In the genomic region with DNA sequence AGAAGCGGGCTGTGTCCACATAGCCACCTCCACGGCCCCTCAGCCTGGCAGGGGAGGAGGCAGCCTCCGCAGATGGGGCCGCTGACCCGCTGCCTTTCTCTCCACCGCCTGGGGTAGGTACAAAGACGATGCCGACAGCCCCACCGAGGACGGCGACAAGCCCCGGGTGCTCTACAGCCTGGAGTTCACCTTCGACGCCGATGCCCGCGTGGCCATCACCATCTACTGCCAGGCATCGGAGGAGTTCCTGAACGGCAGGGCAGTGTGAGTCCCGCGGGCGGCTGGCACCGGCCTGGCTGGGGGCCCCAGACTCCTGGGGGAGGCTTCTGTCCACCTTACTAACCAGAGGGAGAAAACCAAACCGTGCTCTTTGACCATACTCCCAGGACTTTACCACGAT, we compare ENCODE assay signal across 17 cellular contexts. TPM values are rescaled to one million over a fixed set of nuclear protein-coding genes. Genes with fewer than 3 reads are reported as not detected.
A peak's percentile ranks its signal among the peaks of the same experiment; 100 is the strongest.
DNase-seq lines count a peak whose midpoint lies in the region; ATAC-seq, FAIRE-seq and TF ChIP-seq lines count a peak whose summit lies in the region.
"Had no signal": no experiment of that assay in that cellular context is flagged by ENCODE, and none has a peak within 500 bp of the region (broad histone marks: within the 10 kb centered on the region; RNA-seq: fewer than 3 reads in every experiment).

No MANE protein-coding gene starts in this region.

- H3K27me3 ChIP-seq in K562 (ENCODE audit: control insufficient read depth in 2 of 2, insufficient read depth in 2 of 2, low read length in 2 of 2) (no peaks in the 10 kb centered on the region), HepG2 (ENCODE audit: control insufficient read depth in 1 of 2, insufficient read depth in 2 of 2, low read length in 2 of 2) (no peaks in the 10 kb centered on the region), spleen (replicated peaks in 1 of 7) (no peaks in the 10 kb centered on the region), breast epithelium (no peaks in the 10 kb centered on the region)
- H3K27me3 ChIP-seq: SJSA1 had no signal

- H3K9me3 ChIP-seq in A549 (no peaks in the 10 kb centered on the region), K562 (replicated peaks; ENCODE audit: control insufficient read depth, insufficient read depth, low read depth, low read length) (no peaks in the 10 kb centered on the region), HepG2 (ENCODE audit: low read length) (no peaks in the 10 kb centered on the region), spleen (no peaks in the 10 kb centered on the region), breast epithelium (no peaks in the 10 kb centered on the region)
- H3K9me3 ChIP-seq: SJSA1 had no signal

- CTCF ChIA-PET in A549 (lab: Yijun Ruan, JAX) (interaction anchor here (0.6 to 1.6 kb wide), 2 partner anchors 28 to 247 kb away, joined by 3 to 4 read pairs; partner anchors contain the start of gene MGRN1), K562 (lab: Yijun Ruan, JAX; ENCODE audit: low intra/inter-chr PET ratio) (no interaction called here), HepG2 (lab: Yijun Ruan, JAX; ENCODE audit: low intra/inter-chr PET ratio, low total read pairs) (no interaction called here)

- H3K4me2 ChIP-seq in A549, result peak overlapping the region; percentile 41
- H3K4me2 ChIP-seq in K562 (ENCODE audit: insufficient read depth, low read length), result no peak overlapping the region
- no peak overlapping the region for H3K4me2 ChIP-seq in HepG2 (ENCODE audit: low read depth, low read length)

- TF ChIP-seq CTCF in A549 (IDR thresholded peaks at IDR 0.05) (no peak), K562 (IDR thresholded peaks at IDR 0.05 in 2 of 3, conservative IDR thresholded peaks at IDR 0.05 in 1 of 3; ENCODE audit: insufficient read depth in 2 of 3, low read depth in 1 of 3, low read length in 3 of 3) (no peak), HepG2 (CRISPR knock-in tag; IDR thresholded peaks at IDR 0.05) (no peak), spleen (IDR thresholded peaks at IDR 0.05 in 8 of 11, conservative IDR thresholded peaks at IDR 0.05 in 3 of 11) (no peak), breast epithelium (IDR thresholded peaks at IDR 0.05) (no peak)

- 93% methylated on average over 16 of the region's 25 CpGs for WGBS in A549 (ENCODE audit: missing lambda C conversion rate)
- 90% methylated on average over 17 of the region's 25 CpGs for WGBS in K562 (ENCODE audit: insufficient coverage, low coverage, missing lambda C conversion rate)
- 95% methylated on average over 12 of the region's 25 CpGs for WGBS in HepG2 (ENCODE audit: low lambda C conversion rate)
- 89 to 97% (median 94%) methylated on average over 22 to 25 of the region's 25 CpGs for WGBS in spleen, 5 donors

- no peak overlapping the region for H3K4me3 ChIP-seq in A549
- H3K4me3 ChIP-seq in K562, result no peak overlapping the region
- H3K4me3 ChIP-seq in HepG2 (replicated peaks in 1 of 3; ENCODE audit: insufficient read depth in 1 of 3, low read depth in 2 of 3, low read length in 3 of 3), result no peak overlapping the region
- no peak overlapping the region for H3K4me3 ChIP-seq in spleen
- no peak overlapping the region for H3K4me3 ChIP-seq in breast epithelium
- H3K4me3 ChIP-seq: SJSA1 had no signal

- ATAC-seq in A549 (no peak), K562 (no peak), HepG2 (no peak), HG03025 (IDR thresholded peaks at IDR 0.05; ENCODE audit: low FRiP score, unreplicated experiment) (no peak)

- TF ChIP-seq EP300 in A549 (IDR thresholded peaks at IDR 0.05), result no peak
- no peak for TF ChIP-seq EP300 in K562 (IDR thresholded peaks at IDR 0.05; ENCODE audit: low read length)
- TF ChIP-seq EP300 in HepG2 (IDR thresholded peaks at IDR 0.05; ENCODE audit: low read depth in 2 of 2, low read length in 2 of 2), result no peak
- no peak for TF ChIP-seq EP300 in HepG2 (CRISPR knock-in tag; IDR thresholded peaks at IDR 0.05; ENCODE audit: borderline replicate concordance)

- H3K9ac ChIP-seq in K562 (ENCODE audit: insufficient read depth in 1 of 2, low read depth in 2 of 2, low read length in 2 of 2) (no peak overlapping the region), HepG2 (ENCODE audit: insufficient read depth, low read depth, low read length) (no peak overlapping the region)

- DNase-seq in A549 (ENCODE audit: low read depth in 1 of 2, low spot score in 1 of 2) (no peak), K562 (ENCODE audit: extremely low read depth in 1 of 4, low spot score in 3 of 4) (no peak), HepG2 (ENCODE audit: low spot score) (no peak), spleen (no peak), breast epithelium (ENCODE audit: low spot score in 2 of 2) (no peak), hypothalamus (lab: John Stamatoyannopoulos, UW) (no peak)
- DNase-seq in activated CD4-positive, alpha-beta T cell treated with anti-CD3 and anti-CD28 coated beads, Interleukin-2, amount 50 U/mL, for 1 hour, result no peak
- DNase-seq: 8988T, C1 segment of cervical spinal cord, EL, H7, NCI-H187, NCI-H446, NCI-H69, OCI-M1 had no signal

- POLR2A ChIA-PET in A549 (lab: Yijun Ruan, JAX), result no interaction called here
- POLR2A ChIA-PET in K562 (lab: Yijun Ruan, JAX), result no interaction called here
- POLR2A ChIA-PET in HepG2 (lab: Yijun Ruan, JAX), result interaction anchor here (1.0 to 1.4 kb wide), 2 partner anchors 36 to 38 kb away, joined by 3 read pairs; no protein-coding TSS in a partner anchor

- in situ Hi-C loops in K562 (cut with MboI) (no loop called here), HepG2 (cut with HindIII; ENCODE audit: extremely low pct_ligation_motif_present, low pct_unique_long_range_greater_than_20kb) (no loop called here)

- H3K4me1 ChIP-seq in A549, result peaks cover 32% of the 10 kb centered on the region
- peaks cover 0 to 21% of the 10 kb centered on the region in 2 experiments; a peak in 3 of 5 replicates for H3K4me1 ChIP-seq in K562 (replicated peaks in 1 of 2; ENCODE audit: control insufficient read depth in 2 of 2, insufficient read depth in 2 of 2, low read length in 2 of 2)
- peaks cover 52% of the 10 kb centered on the region for H3K4me1 ChIP-seq in HepG2 (ENCODE audit: insufficient read depth, low read length)
- H3K4me1 ChIP-seq in spleen, result peaks cover 0 to 69% (median 29%) of the 10 kb centered on the region in 6 donors
- H3K4me1 ChIP-seq in breast epithelium, result no peaks in the 10 kb centered on the region
- H3K4me1 ChIP-seq: SJSA1 had no signal

- intact Hi-C loops in K562 (cut with micrococcal nuclease) (no loop called here), HepG2 (cut with micrococcal nuclease; ENCODE audit: unreplicated experiment) (no loop called here), spleen (cut with DNase I; ENCODE audit: low total_unique reads) (no loop called here), breast epithelium (cut with DNase I; ENCODE audit: low total_unique reads) (no loop called here)

- TF ChIP-seq POLR2A in A549 (IDR thresholded peaks at IDR 0.05; ENCODE audit: low read length) (no peak), K562 (conservative IDR thresholded peaks at IDR 0.05) (no peak), HepG2 (IDR thresholded peaks at IDR 0.05; ENCODE audit: insufficient read depth in 1 of 2, low read depth in 2 of 2, low read length in 2 of 2) (no peak), spleen (IDR thresholded peaks at IDR 0.05) (no peak), breast epithelium (IDR thresholded peaks at IDR 0.05) (no peak)

- TF ChIP-seq RAD21 in A549 (conservative IDR thresholded peaks at IDR 0.05 in 1 of 2, IDR thresholded peaks at IDR 0.05 in 1 of 2) (no peak), K562 (CRISPR knock-in tag; conservative IDR thresholded peaks at IDR 0.05 in 1 of 2, IDR thresholded peaks at IDR 0.05 in 1 of 2) (no peak), HepG2 (CRISPR knock-in tag; IDR thresholded peaks at IDR 0.05) (no peak)

- no peaks in the 10 kb centered on the region for H3K9me1 ChIP-seq in K562 (ENCODE audit: control insufficient read depth, insufficient read depth, low read length)

- H3K79me2 ChIP-seq in K562 (ENCODE audit: control insufficient read depth, insufficient read depth, low read length), result peaks cover 12% of the 10 kb centered on the region
- H3K79me2 ChIP-seq in HepG2 (ENCODE audit: insufficient read depth, low read length), result peaks cover 11% of the 10 kb centered on the region

- BruUV-seq in K562 (replicated peaks; lab: Mats Ljungman, UMichigan) (no TSS peak), HepG2 (replicated peaks; lab: Mats Ljungman, UMichigan) (no TSS peak)

- H3K27ac ChIP-seq in A549, result peak overlapping the region; percentile 54 to 82; a peak in 5 of 6 replicates
- H3K27ac ChIP-seq in K562 (ENCODE audit: extremely low read depth, low read depth, low read length), result no peak overlapping the region
- peak overlapping the region; percentile 67 for H3K27ac ChIP-seq in HepG2 (ENCODE audit: extremely low read length, insufficient read depth, low read length)
- peak overlapping the region in 6 of 8 donors; percentile 32 to 90 (median 84) for H3K27ac ChIP-seq in spleen
- no peak overlapping the region for H3K27ac ChIP-seq in breast epithelium
- H3K27ac ChIP-seq: SJSA1 had no signal

- FAIRE-seq in A549 (lab: Jason Lieb, UNC) (no peak), K562 (lab: Jason Lieb, UNC) (no peak), HepG2 (lab: Jason Lieb, UNC) (no peak)

- no peaks in the 10 kb centered on the region for H4K20me1 ChIP-seq in K562 (replicated peaks; ENCODE audit: control insufficient read depth, insufficient read depth, low read length)
- no peaks in the 10 kb centered on the region for H4K20me1 ChIP-seq in HepG2 (ENCODE audit: insufficient read depth, low read length)

- H3K36me3 ChIP-seq in K562 (ENCODE audit: control insufficient read depth, insufficient read depth, low read length) (peaks cover 69% of the 10 kb centered on the region; the same call in 2 of the 3 replicates), HepG2 (replicated peaks in 1 of 2; ENCODE audit: control insufficient read depth in 1 of 2, insufficient read depth in 2 of 2, low read length in 2 of 2) (peaks cover 30 to 47% of the 10 kb centered on the region in 2 experiments; a peak in 4 of 5 replicates), spleen (peaks cover 0 to 88% (median 63%) of the 10 kb centered on the region in 6 donors), breast epithelium (no peaks in the 10 kb centered on the region)

- H2AFZ ChIP-seq in K562 (ENCODE audit: low read depth, low read length), result no peak overlapping the region
- no peak overlapping the region for H2AFZ ChIP-seq in HepG2 (ENCODE audit: low read length)

RNA-seq across cellular contexts. Expression of gene MGRN1, which starts 27.9 kb away (rescaled TPM):
- polyA plus RNA-seq in A549 (2011; rRNA removed) (4.3 and 8.2 TPM in 2 replicates), A549 (2017; fragmentation: RNase III; extraction: RNeasy Plus Mini Kit Qiagen cat#74134 plus additional on column Dnase treatment) (28.2 to 30.6 TPM (median 29.9 TPM) in 3 replicates), K562 (2011; rRNA removed) (2.7 and 5.0 TPM in 2 replicates), K562 (2014; fragmentation: Illumina TruSeq; extraction: Trizol) (8.5 and 17.4 TPM in 2 replicates), K562 (2014; fragmentation: Nextera tagmentation; extraction: Ambion mirVana) (under 1 TPM; 0.15 to 0.27 TPM), K562 (2014; rRNA removed) (11.2 and 13.0 TPM in 2 replicates), HepG2 (2011; rRNA removed) (11.6 and 12.6 TPM in 2 replicates), spleen (10 to 100 TPM in 1 of 3 donors, 1 to 10 TPM in 2; 7.6 to 26.9 (median 8.8) TPM)
- 13.8 and 18.5 TPM in 2 replicates for polyA plus RNA-seq in A549 (2012; cell fraction: cytosol; rRNA removed)
- polyA plus RNA-seq in A549 (2012; cell fraction: nucleus; rRNA removed), result 34.4 and 34.6 TPM in 2 replicates
- polyA minus RNA-seq in A549 (2011; rRNA and poly(A)+ RNA removed), result 10.7 and 16.5 TPM in 2 replicates
- total RNA-seq in K562 (2011; cell fraction: chromatin; rRNA removed; ENCODE audit: low replicate concordance), result 41.1 and 92.0 TPM in 2 replicates
- total RNA-seq in K562 (2011; cell fraction: nucleolus; rRNA removed), result 34.2 and 37.4 TPM in 2 replicates
- total RNA-seq in K562 (2011; cell fraction: nucleoplasm; rRNA removed), result 33.4 and 44.4 TPM in 2 replicates
- total RNA-seq in K562 (2014; rRNA removed) (11.6 and 15.7 TPM in 2 replicates), K562 (2014; rRNA removed; fragmentation: Illumina TruSeq; extraction: Trizol) (3.4 and 3.5 TPM in 2 replicates), K562 (2015; rRNA removed; fragmentation: Illumina TruSeq; extraction: Trizol) (6.0 and 6.8 TPM in 2 replicates), K562 (2021) (35.2 and 37.9 TPM in 2 replicates), HepG2 (2016; rRNA removed; fragmentation: Illumina TruSeq; extraction: Trizol) (11.9 and 14.8 TPM in 2 replicates), spleen (100 to 1,000 TPM in 1 of 7 donors, 10 to 100 TPM in 6; 65.6 to 132 (median 83.6) TPM), breast epithelium (10 to 100 TPM; 26.7 to 28.5 (median 27.9) TPM)
- 2.9 and 4.6 TPM in 2 replicates for polyA plus RNA-seq in K562 (2011; cell fraction: cytosol; rRNA removed)
- 15.2 and 25.7 TPM in 2 replicates for polyA plus RNA-seq in K562 (2011; cell fraction: nucleus; rRNA removed)
- polyA plus RNA-seq in K562 (2012), result 21.1 and 24.5 TPM in 2 replicates
- polyA minus RNA-seq in K562 (2011; rRNA and poly(A)+ RNA removed), result 5.9 and 6.1 TPM in 2 replicates
- polyA minus RNA-seq in K562 (2011; cell fraction: cytosol; rRNA and poly(A)+ RNA removed), result 14.1 and 21.3 TPM in 2 replicates
- 10.2 and 16.8 TPM in 2 replicates for polyA minus RNA-seq in K562 (2011; cell fraction: nucleus; rRNA and poly(A)+ RNA removed)
- total RNA-seq in HepG2 (2016; cell fraction: cytosol; rRNA removed; fragmentation: Illumina TruSeq; extraction: Trizol; ENCODE audit: low read depth), result 6.7 and 12.0 TPM in 2 replicates
- total RNA-seq in HepG2 (2016; cell fraction: insoluble cytoplasmic fraction; rRNA removed; fragmentation: Illumina TruSeq; extraction: Trizol), result 13.0 and 13.6 TPM in 2 replicates
- total RNA-seq in HepG2 (2016; cell fraction: membrane; rRNA removed; fragmentation: Illumina TruSeq; extraction: Trizol), result 14.0 and 16.7 TPM in 2 replicates
- total RNA-seq in HepG2 (2016; cell fraction: nucleus; rRNA removed; fragmentation: Illumina TruSeq; extraction: Trizol), result 17.0 and 22.2 TPM in 2 replicates
- polyA plus RNA-seq in HepG2 (2011; cell fraction: cytosol; rRNA removed), result 4.9 and 6.2 TPM in 2 replicates
- polyA plus RNA-seq in HepG2 (2011; cell fraction: nucleus; rRNA removed), result 87.1 and 98.5 TPM in 2 replicates
- 31.8 and 31.9 TPM in 2 replicates for polyA plus RNA-seq in HepG2 (2012)
- 3.9 and 4.3 TPM in 2 replicates for polyA plus RNA-seq in HepG2 (2016; cell fraction: cytosol; fragmentation: Illumina TruSeq; extraction: Trizol; ENCODE audit: low read depth)
- 22.5 and 31.3 TPM in 2 replicates for polyA plus RNA-seq in HepG2 (2016; cell fraction: insoluble cytoplasmic fraction; fragmentation: Illumina TruSeq; extraction: Trizol; ENCODE audit: low read depth)
- 11.4 and 11.5 TPM in 2 replicates for polyA plus RNA-seq in HepG2 (2016; cell fraction: membrane; fragmentation: Illumina TruSeq; extraction: Trizol; ENCODE audit: low read depth)
- polyA plus RNA-seq in HepG2 (2016; cell fraction: nucleus; fragmentation: Illumina TruSeq; extraction: Trizol; ENCODE audit: insufficient read depth, low read depth), result 54.4 and 55.4 TPM in 2 replicates
- polyA minus RNA-seq in HepG2 (2011; rRNA and poly(A)+ RNA removed; ENCODE audit: low replicate concordance), result 12.5 and 23.7 TPM in 2 replicates
- polyA minus RNA-seq in HepG2 (2011; cell fraction: cytosol; rRNA and poly(A)+ RNA removed), result 16.2 and 19.1 TPM in 2 replicates
- polyA minus RNA-seq in HepG2 (2011; cell fraction: nucleus; rRNA and poly(A)+ RNA removed), result 26.4 and 28.5 TPM in 2 replicates

RNA-seq across cellular contexts. Expression of gene UBALD1, which starts 37.9 kb away (rescaled TPM):
- polyA plus RNA-seq in A549 (2011; rRNA removed) (10.0 and 10.2 TPM in 2 replicates), A549 (2017; fragmentation: RNase III; extraction: RNeasy Plus Mini Kit Qiagen cat#74134 plus additional on column Dnase treatment) (33.2 to 36.6 TPM (median 34.1 TPM) in 3 replicates), K562 (2011; rRNA removed) (3.7 and 7.3 TPM in 2 replicates), K562 (2014; fragmentation: Illumina TruSeq; extraction: Trizol) (3.8 and 10.5 TPM in 2 replicates), K562 (2014; fragmentation: Nextera tagmentation; extraction: Ambion mirVana) (not detected), K562 (2014; rRNA removed) (21.8 and 26.0 TPM in 2 replicates), HepG2 (2011; rRNA removed) (12.3 and 16.6 TPM in 2 replicates), spleen (10 to 100 TPM; 12.6 to 33.6 (median 13.6) TPM)
- 52.3 and 75.7 TPM in 2 replicates for polyA plus RNA-seq in A549 (2012; cell fraction: cytosol; rRNA removed)
- polyA plus RNA-seq in A549 (2012; cell fraction: nucleus; rRNA removed), result 126 and 212 TPM in 2 replicates
- 6.7 and 10.2 TPM in 2 replicates for polyA minus RNA-seq in A549 (2011; rRNA and poly(A)+ RNA removed)
- total RNA-seq in K562 (2011; cell fraction: chromatin; rRNA removed; ENCODE audit: low replicate concordance), result 16.0 and 57.6 TPM in 2 replicates
- total RNA-seq in K562 (2011; cell fraction: nucleolus; rRNA removed), result 61.3 and 65.9 TPM in 2 replicates
- 23.4 and 28.0 TPM in 2 replicates for total RNA-seq in K562 (2011; cell fraction: nucleoplasm; rRNA removed)
- total RNA-seq in K562 (2014; rRNA removed) (22.4 and 26.6 TPM in 2 replicates), K562 (2014; rRNA removed; fragmentation: Illumina TruSeq; extraction: Trizol) (0.86 and 1.3 TPM in 2 replicates), K562 (2015; rRNA removed; fragmentation: Illumina TruSeq; extraction: Trizol) (6.2 and 7.5 TPM in 2 replicates), K562 (2021) (31.7 and 38.0 TPM in 2 replicates), HepG2 (2016; rRNA removed; fragmentation: Illumina TruSeq; extraction: Trizol) (3.3 and 6.8 TPM in 2 replicates), spleen (10 to 100 TPM; 10.0 to 29.2 (median 20.2) TPM), breast epithelium (10 to 100 TPM in 1 of 3 donors, 1 to 10 TPM in 2; 5.8 to 11.3 (median 7.2) TPM)
- polyA plus RNA-seq in K562 (2011; cell fraction: cytosol; rRNA removed), result 6.4 and 24.1 TPM in 2 replicates
- 16.0 and 47.0 TPM in 2 replicates for polyA plus RNA-seq in K562 (2011; cell fraction: nucleus; rRNA removed)
- polyA plus RNA-seq in K562 (2012), result 33.6 and 39.2 TPM in 2 replicates
- polyA minus RNA-seq in K562 (2011; rRNA and poly(A)+ RNA removed), result 0.87 and 1.6 TPM in 2 replicates
- 6.5 and 9.3 TPM in 2 replicates for polyA minus RNA-seq in K562 (2011; cell fraction: cytosol; rRNA and poly(A)+ RNA removed)
- polyA minus RNA-seq in K562 (2011; cell fraction: nucleus; rRNA and poly(A)+ RNA removed), result 12.0 and 17.2 TPM in 2 replicates
- 4.8 and 5.6 TPM in 2 replicates for total RNA-seq in HepG2 (2016; cell fraction: cytosol; rRNA removed; fragmentation: Illumina TruSeq; extraction: Trizol; ENCODE audit: low read depth)
- total RNA-seq in HepG2 (2016; cell fraction: insoluble cytoplasmic fraction; rRNA removed; fragmentation: Illumina TruSeq; extraction: Trizol), result 3.5 and 7.2 TPM in 2 replicates
- 8.2 and 9.8 TPM in 2 replicates for total RNA-seq in HepG2 (2016; cell fraction: membrane; rRNA removed; fragmentation: Illumina TruSeq; extraction: Trizol)
- 5.1 and 5.7 TPM in 2 replicates for total RNA-seq in HepG2 (2016; cell fraction: nucleus; rRNA removed; fragmentation: Illumina TruSeq; extraction: Trizol)
- polyA plus RNA-seq in HepG2 (2011; cell fraction: cytosol; rRNA removed), result 4.3 and 9.4 TPM in 2 replicates
- polyA plus RNA-seq in HepG2 (2011; cell fraction: nucleus; rRNA removed), result 78.3 and 112 TPM in 2 replicates
- polyA plus RNA-seq in HepG2 (2012), result 16.2 and 21.4 TPM in 2 replicates
- polyA plus RNA-seq in HepG2 (2016; cell fraction: cytosol; fragmentation: Illumina TruSeq; extraction: Trizol; ENCODE audit: low read depth), result 15.8 and 19.4 TPM in 2 replicates
- polyA plus RNA-seq in HepG2 (2016; cell fraction: insoluble cytoplasmic fraction; fragmentation: Illumina TruSeq; extraction: Trizol; ENCODE audit: low read depth), result 11.4 and 12.9 TPM in 2 replicates
- 21.1 and 23.4 TPM in 2 replicates for polyA plus RNA-seq in HepG2 (2016; cell fraction: membrane; fragmentation: Illumina TruSeq; extraction: Trizol; ENCODE audit: low read depth)
- 30.5 and 32.7 TPM in 2 replicates for polyA plus RNA-seq in HepG2 (2016; cell fraction: nucleus; fragmentation: Illumina TruSeq; extraction: Trizol; ENCODE audit: insufficient read depth, low read depth)
- polyA minus RNA-seq in HepG2 (2011; rRNA and poly(A)+ RNA removed; ENCODE audit: low replicate concordance), result 9.9 and 17.0 TPM in 2 replicates
- 8.7 and 11.7 TPM in 2 replicates for polyA minus RNA-seq in HepG2 (2011; cell fraction: cytosol; rRNA and poly(A)+ RNA removed)
- polyA minus RNA-seq in HepG2 (2011; cell fraction: nucleus; rRNA and poly(A)+ RNA removed), result 23.5 and 25.2 TPM in 2 replicates

RNA-seq across cellular contexts. Expression of gene NUDT16L1, which starts 40.8 kb away (rescaled TPM):
- 15.5 and 16.8 TPM in 2 replicates for polyA plus RNA-seq in A549 (2011; rRNA removed)
- 44.8 and 55.5 TPM in 2 replicates for polyA plus RNA-seq in A549 (2012; cell fraction: cytosol; rRNA removed)
- 46.9 and 65.7 TPM in 2 replicates for polyA plus RNA-seq in A549 (2012; cell fraction: nucleus; rRNA removed)
- polyA plus RNA-seq in A549 (2017; fragmentation: RNase III; extraction: RNeasy Plus Mini Kit Qiagen cat#74134 plus additional on column Dnase treatment), result 21.8 to 24.4 TPM (median 22.9 TPM) in 3 replicates
- 3.5 and 5.3 TPM in 2 replicates for polyA minus RNA-seq in A549 (2011; rRNA and poly(A)+ RNA removed)
- 12.3 and 32.4 TPM in 2 replicates for total RNA-seq in K562 (2011; cell fraction: chromatin; rRNA removed; ENCODE audit: low replicate concordance)
- total RNA-seq in K562 (2011; cell fraction: nucleolus; rRNA removed), result 30.5 and 32.1 TPM in 2 replicates
- 19.6 TPM in 2 replicates for total RNA-seq in K562 (2011; cell fraction: nucleoplasm; rRNA removed)
- total RNA-seq in K562 (2014; rRNA removed), result 35.7 and 37.0 TPM in 2 replicates
- 5.9 and 8.6 TPM in 2 replicates for total RNA-seq in K562 (2014; rRNA removed; fragmentation: Illumina TruSeq; extraction: Trizol)
- 13.7 and 13.8 TPM in 2 replicates for total RNA-seq in K562 (2015; rRNA removed; fragmentation: Illumina TruSeq; extraction: Trizol)
- 33.1 and 34.9 TPM in 2 replicates for total RNA-seq in K562 (2021)
- 14.6 and 20.1 TPM in 2 replicates for polyA plus RNA-seq in K562 (2011; rRNA removed)
- 25.7 and 57.0 TPM in 2 replicates for polyA plus RNA-seq in K562 (2011; cell fraction: cytosol; rRNA removed)
- polyA plus RNA-seq in K562 (2011; cell fraction: nucleus; rRNA removed), result 28.9 and 31.1 TPM in 2 replicates
- 18.7 and 22.2 TPM in 2 replicates for polyA plus RNA-seq in K562 (2012)
- 10.1 and 14.7 TPM in 2 replicates for polyA plus RNA-seq in K562 (2014; fragmentation: Illumina TruSeq; extraction: Trizol)
- polyA plus RNA-seq in K562 (2014; fragmentation: Nextera tagmentation; extraction: Ambion mirVana), result 1 to 10 TPM; 1.4 to 1.9 TPM
- 37.6 and 39.9 TPM in 2 replicates for polyA plus RNA-seq in K562 (2014; rRNA removed)
- polyA minus RNA-seq in K562 (2011; rRNA and poly(A)+ RNA removed), result 4.1 and 5.1 TPM in 2 replicates
- polyA minus RNA-seq in K562 (2011; cell fraction: cytosol; rRNA and poly(A)+ RNA removed), result 7.0 and 11.2 TPM in 2 replicates
- polyA minus RNA-seq in K562 (2011; cell fraction: nucleus; rRNA and poly(A)+ RNA removed), result 10.1 and 11.6 TPM in 2 replicates
- total RNA-seq in HepG2 (2016; rRNA removed; fragmentation: Illumina TruSeq; extraction: Trizol), result 40.5 and 41.0 TPM in 2 replicates
- total RNA-seq in HepG2 (2016; cell fraction: cytosol; rRNA removed; fragmentation: Illumina TruSeq; extraction: Trizol; ENCODE audit: low read depth), result 10.3 and 11.1 TPM in 2 replicates
- 42.6 and 42.7 TPM in 2 replicates for total RNA-seq in HepG2 (2016; cell fraction: insoluble cytoplasmic fraction; rRNA removed; fragmentation: Illumina TruSeq; extraction: Trizol)
- total RNA-seq in HepG2 (2016; cell fraction: membrane; rRNA removed; fragmentation: Illumina TruSeq; extraction: Trizol), result 18.6 and 20.4 TPM in 2 replicates
- total RNA-seq in HepG2 (2016; cell fraction: nucleus; rRNA removed; fragmentation: Illumina TruSeq; extraction: Trizol), result 16.9 and 17.3 TPM in 2 replicates
- 28.0 and 28.9 TPM in 2 replicates for polyA plus RNA-seq in HepG2 (2011; rRNA removed)
- polyA plus RNA-seq in HepG2 (2011; cell fraction: cytosol; rRNA removed), result 27.9 and 47.5 TPM in 2 replicates
- polyA plus RNA-seq in HepG2 (2011; cell fraction: nucleus; rRNA removed), result 33.3 and 34.9 TPM in 2 replicates
- 17.6 and 17.9 TPM in 2 replicates for polyA plus RNA-seq in HepG2 (2012)
- 13.1 and 13.9 TPM in 2 replicates for polyA plus RNA-seq in HepG2 (2016; cell fraction: cytosol; fragmentation: Illumina TruSeq; extraction: Trizol; ENCODE audit: low read depth)
- polyA plus RNA-seq in HepG2 (2016; cell fraction: insoluble cytoplasmic fraction; fragmentation: Illumina TruSeq; extraction: Trizol; ENCODE audit: low read depth), result 49.7 and 50.3 TPM in 2 replicates
- 15.2 and 17.7 TPM in 2 replicates for polyA plus RNA-seq in HepG2 (2016; cell fraction: membrane; fragmentation: Illumina TruSeq; extraction: Trizol; ENCODE audit: low read depth)
- polyA plus RNA-seq in HepG2 (2016; cell fraction: nucleus; fragmentation: Illumina TruSeq; extraction: Trizol; ENCODE audit: insufficient read depth, low read depth), result 32.3 and 35.4 TPM in 2 replicates
- polyA minus RNA-seq in HepG2 (2011; rRNA and poly(A)+ RNA removed; ENCODE audit: low replicate concordance), result 14.3 and 41.1 TPM in 2 replicates
- 8.9 and 10.9 TPM in 2 replicates for polyA minus RNA-seq in HepG2 (2011; cell fraction: cytosol; rRNA and poly(A)+ RNA removed)
- polyA minus RNA-seq in HepG2 (2011; cell fraction: nucleus; rRNA and poly(A)+ RNA removed), result 10.6 and 11.6 TPM in 2 replicates
- total RNA-seq in spleen, result 10 to 100 TPM; 26.2 to 37.4 (median 27.6) TPM
- polyA plus RNA-seq in spleen, result 10 to 100 TPM; 29.0 to 47.2 (median 38.8) TPM
- 10 to 100 TPM; 22.4 to 38.0 (median 32.3) TPM for total RNA-seq in breast epithelium

Comparison
In these comparisons a context has a peak if more than half of its experiments do, and no peak if none do; other contexts are left out.
1. H3K27ac ChIP-seq: peak in A549 (2 of 2), HepG2 (single experiment) and spleen (6 of 8); none in K562 (single experiment) and breast epithelium (0 of 2).